In the genomic region with DNA sequence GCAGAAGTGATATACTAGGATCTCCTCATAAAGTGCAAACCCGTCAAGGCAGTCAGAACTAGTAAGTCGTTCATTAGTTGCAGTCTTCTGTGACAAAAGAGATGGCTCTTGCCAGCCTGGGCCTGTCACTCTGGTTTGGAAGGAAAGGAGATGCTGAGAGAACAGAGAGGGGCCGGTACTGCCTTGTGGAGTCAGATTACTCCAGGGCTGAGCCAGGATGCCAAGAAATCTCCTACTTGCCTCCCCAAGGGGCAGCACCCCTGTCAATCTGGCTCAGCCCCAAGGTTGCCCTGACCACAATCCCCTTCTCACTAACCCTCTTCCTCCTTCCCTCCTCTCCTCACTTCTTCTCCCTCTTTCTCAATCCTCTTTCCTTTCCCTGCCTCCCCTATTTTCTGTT, we compare ENCODE assay signal across 23 cellular contexts.
DNase-seq lines count a peak whose midpoint lies in the region; ATAC-seq, FAIRE-seq and TF ChIP-seq lines count a peak whose summit lies in the region.
"Had no signal": no experiment of that assay in that cellular context is flagged by ENCODE, and none has a peak within 500 bp of the region (broad histone marks: within the 10 kb centered on the region; RNA-seq: fewer than 3 reads in every experiment).

No MANE protein-coding gene starts in this region.

- no TSS peak for BruUV-seq in K562 (replicated peaks; lab: Mats Ljungman, UMichigan)

- ATAC-seq in K562 = peak; percentile 43
- no peak for ATAC-seq in HG02759 (IDR thresholded peaks at IDR 0.05; ENCODE audit: unreplicated experiment)
- ATAC-seq in HG03442 (IDR thresholded peaks at IDR 0.05; ENCODE audit: unreplicated experiment) = no peak
- ATAC-seq in HG02642 (IDR thresholded peaks at IDR 0.05; ENCODE audit: poor library complexity, unreplicated experiment) = no peak
- ATAC-seq: activated CD4-positive, CD25-positive, alpha-beta regulatory T cell treated with anti-CD3 and anti-CD28 coated beads, Interleukin-2, amount 50 U/mL, for 24 hours had no signal

- no peaks in the 10 kb centered on the region for H3K9me3 ChIP-seq in K562 (replicated peaks; ENCODE audit: control insufficient read depth, insufficient read depth, low read depth, low read length)
- H3K9me3 ChIP-seq: HAP-1, Peyer's patch, spleen, upper lobe of left lung had no signal

- H3K4me1 Mint-ChIP-seq in nephron progenitor cell = peaks cover 14% of the 10 kb centered on the region

- H3K79me2 ChIP-seq in K562 (ENCODE audit: control insufficient read depth, insufficient read depth, low read length) = no peaks in the 10 kb centered on the region

- no peaks in the 10 kb centered on the region for H4K20me1 ChIP-seq in K562 (replicated peaks; ENCODE audit: control insufficient read depth, insufficient read depth, low read length)

- no peak for TF ChIP-seq EP300 in K562 (IDR thresholded peaks at IDR 0.05; ENCODE audit: low read length)

- CTCF ChIA-PET in K562 (lab: Yijun Ruan, JAX; ENCODE audit: low intra/inter-chr PET ratio) = interaction anchor here (0.7 kb wide), 1 partner anchor 830 kb away, joined by 3 read pairs; no protein-coding TSS in a partner anchor

- no peaks in the 10 kb centered on the region for H3K27me3 ChIP-seq in K562 (ENCODE audit: control insufficient read depth in 2 of 2, insufficient read depth in 2 of 2, low read length in 2 of 2)
- H3K27me3 ChIP-seq: brain microvascular endothelial cell, Peyer's patch, spleen, upper lobe of left lung had no signal

- H3K27me3 Mint-ChIP-seq in nephron progenitor cell (ENCODE audit: low read depth, poor library complexity) = no peaks in the 10 kb centered on the region
- H3K27me3 Mint-ChIP-seq: activated naive CD8-positive, alpha-beta T cell treated with anti-CD3 and anti-CD28 coated beads, Interleukin-2, amount 10 ng/mL, durations not matched to agents 7 days and 5 days; CD8-positive, alpha-beta memory T cell had no signal

- in situ Hi-C loops in K562 (cut with MboI) = no loop called here

- no peak for FAIRE-seq in K562 (lab: Jason Lieb, UNC)

- H3K9me1 ChIP-seq in K562 (ENCODE audit: control insufficient read depth, insufficient read depth, low read length) = no peaks in the 10 kb centered on the region

- H3K36me3 ChIP-seq in K562 (ENCODE audit: control insufficient read depth, insufficient read depth, low read length) = no peaks in the 10 kb centered on the region
- H3K36me3 ChIP-seq: brain microvascular endothelial cell, HAP-1, Peyer's patch, upper lobe of left lung had no signal

- peak; percentile 11 for DNase-seq in Daoy (ENCODE audit: low read depth)
- DNase-seq in NCI-H2107 (lab: John Stamatoyannopoulos, UW) = peak; percentile 49
- DNase-seq in K562 (ENCODE audit: extremely low read depth in 1 of 4, low spot score in 3 of 4) = no peak
- peak; percentile 27 for DNase-seq in nephron progenitor cell
- no peak for DNase-seq in activated T-cell treated with anti-CD3 and anti-CD28 coated beads for 4 hours
- DNase-seq: activated naive CD8-positive, alpha-beta T cell treated with anti-CD3 and anti-CD28 coated beads, Interleukin-2, amount 10 ng/mL, durations not matched to agents 7 days and 5 days; brain microvascular endothelial cell; CD8-positive, alpha-beta memory T cell; cortex of kidney; immature natural killer cell; IMR-90; NCI-H1694 treated with DMSO at 0.1 percent for 48 hours; NK-92 treated with Interleukin-12 subunit alpha and Interleukin-12 subunit beta, amount 100 ng/mL, for 24 hours; occipital lobe; Peyer's patch; spleen; T-helper 9 cell; upper lobe of left lung had no signal

- intact Hi-C loops in K562 (cut with micrococcal nuclease) = no loop called here

- no peak overlapping the region for H3K4me2 ChIP-seq in K562 (ENCODE audit: insufficient read depth, low read length)

- no peak overlapping the region for H2AFZ ChIP-seq in K562 (ENCODE audit: low read depth, low read length)

- peaks cover 23% of the 10 kb centered on the region for H3K9me3 Mint-ChIP-seq in nephron progenitor cell
- H3K9me3 Mint-ChIP-seq: activated naive CD8-positive, alpha-beta T cell treated with anti-CD3 and anti-CD28 coated beads, Interleukin-2, amount 10 ng/mL, durations not matched to agents 7 days and 5 days; CD8-positive, alpha-beta memory T cell; immature natural killer cell had no signal

- no peak for TF ChIP-seq RAD21 in K562 (CRISPR knock-in tag; conservative IDR thresholded peaks at IDR 0.05 in 1 of 2, IDR thresholded peaks at IDR 0.05 in 1 of 2)

- WGBS in K562 (ENCODE audit: insufficient coverage, low coverage, missing lambda C conversion rate) = 21% methylated on average over 3 of the region's 3 CpGs

- no peak overlapping the region for H3K4me3 Mint-ChIP-seq in nephron progenitor cell
- H3K4me3 Mint-ChIP-seq: activated naive CD8-positive, alpha-beta T cell treated with anti-CD3 and anti-CD28 coated beads, Interleukin-2, amount 10 ng/mL, durations not matched to agents 7 days and 5 days; CD8-positive, alpha-beta memory T cell; immature natural killer cell had no signal

- TF ChIP-seq CTCF in K562 (IDR thresholded peaks at IDR 0.05 in 2 of 3, conservative IDR thresholded peaks at IDR 0.05 in 1 of 3; ENCODE audit: insufficient read depth in 2 of 3, low read depth in 1 of 3, low read length in 3 of 3) (no peak), nephron progenitor cell (IDR thresholded peaks at IDR 0.05) (no peak)

- H3K9ac ChIP-seq in K562 (ENCODE audit: insufficient read depth in 1 of 2, low read depth in 2 of 2, low read length in 2 of 2) = no peak overlapping the region; a peak in 1 of 4 replicates

- POLR2A ChIA-PET in K562 (lab: Yijun Ruan, JAX) = interaction anchor here (0.7 to 2.1 kb wide), 2 partner anchors 9 to 112 kb away, joined by 3 to 6 read pairs; no protein-coding TSS in a partner anchor

- H3K27ac ChIP-seq in K562 (ENCODE audit: extremely low read depth, low read depth, low read length) = no peak overlapping the region
- H3K27ac ChIP-seq: brain microvascular endothelial cell, Peyer's patch, upper lobe of left lung had no signal

- H3K4me1 ChIP-seq in K562 (replicated peaks in 1 of 2; ENCODE audit: control insufficient read depth in 2 of 2, insufficient read depth in 2 of 2, low read length in 2 of 2) = peaks cover 4 to 6% of the 10 kb centered on the region in 2 experiments; a peak in 4 of 5 replicates
- H3K4me1 ChIP-seq: Peyer's patch had no signal

- no peak overlapping the region for H3K4me3 ChIP-seq in K562
- H3K4me3 ChIP-seq: HAP-1, Peyer's patch, spleen, upper lobe of left lung had no signal

- no peak for TF ChIP-seq POLR2A in K562 (conservative IDR thresholded peaks at IDR 0.05)

- H3K27ac Mint-ChIP-seq in nephron progenitor cell = peak overlapping the region; percentile 79
- H3K27ac Mint-ChIP-seq: activated naive CD8-positive, alpha-beta T cell treated with anti-CD3 and anti-CD28 coated beads, Interleukin-2, amount 10 ng/mL, durations not matched to agents 7 days and 5 days had no signal

- peaks cover 60% of the 10 kb centered on the region for H3K36me3 Mint-ChIP-seq in nephron progenitor cell (ENCODE audit: low read depth)

TF ChIP-seq in K562, 482 proteins besides CTCF, POLR2A, EP300 and RAD21:
- TF ChIP-seq, protein P1, sequence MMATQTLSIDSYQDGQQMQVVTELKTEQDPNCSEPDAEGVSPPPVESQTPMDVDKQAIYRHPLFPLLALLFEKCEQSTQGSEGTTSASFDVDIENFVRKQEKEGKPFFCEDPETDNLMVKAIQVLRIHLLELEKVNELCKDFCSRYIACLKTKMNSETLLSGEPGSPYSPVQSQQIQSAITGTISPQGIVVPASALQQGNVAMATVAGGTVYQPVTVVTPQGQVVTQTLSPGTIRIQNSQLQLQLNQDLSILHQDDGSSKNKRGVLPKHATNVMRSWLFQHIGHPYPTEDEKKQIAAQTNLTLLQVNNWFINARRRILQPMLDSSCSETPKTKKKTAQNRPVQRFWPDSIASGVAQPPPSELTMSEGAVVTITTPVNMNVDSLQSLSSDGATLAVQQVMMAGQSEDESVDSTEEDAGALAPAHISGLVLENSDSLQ (IDR thresholded peaks at IDR 0.05) = 0 out of 2 replicates have a peak, but pooled peaks have one; percentile 30
- no peak for TF ChIP-seq MCM3 (IDR thresholded peaks at IDR 0.05)

Comparison
In these comparisons a context has a peak if more than half of its experiments do, and no peak if none do; other contexts are left out.
1. DNase-seq: peak in Daoy (single experiment), NCI-H2107 (single experiment) and nephron progenitor cell (single experiment); none in K562 (0 of 4) and activated T-cell treated with anti-CD3 and anti-CD28 coated beads for 4 hours (single experiment).